Comparison of ENCODE assay signal across 8 cellular contexts in the genomic region with DNA sequence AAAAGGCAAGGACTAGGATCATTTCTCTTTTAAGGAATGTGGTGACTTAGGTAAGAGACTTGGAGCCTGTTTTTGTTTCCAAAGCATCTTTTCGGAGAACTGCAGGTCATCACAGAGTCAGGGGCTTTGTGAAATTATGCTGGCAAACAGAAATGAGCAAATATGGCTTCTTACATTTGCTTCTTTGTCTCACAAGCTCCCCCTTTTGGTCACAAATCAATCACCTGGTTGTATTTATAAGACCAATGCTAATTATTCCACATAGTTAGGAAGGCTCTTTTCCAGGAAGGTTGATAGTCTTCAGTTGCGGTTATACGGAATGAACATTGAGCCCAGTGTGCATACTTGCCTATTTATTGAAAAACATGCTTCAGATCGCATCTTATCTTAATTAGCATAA. TPM values are rescaled to one million over a fixed set of nuclear protein-coding genes. Genes with fewer than 3 reads are reported as not detected.
DNase-seq lines count a peak whose midpoint lies in the region; ATAC-seq and TF ChIP-seq lines count a peak whose summit lies in the region.

No MANE protein-coding gene starts in this region.

- H2BK15ac ChIP-seq in mesenchymal stem cell (ENCODE audit: low read depth, poor library complexity, severe bottlenecking), result no peak overlapping the region

- ATAC-seq in GM19452 (IDR thresholded peaks at IDR 0.05; ENCODE audit: unreplicated experiment), result no peak

- H2BK5ac ChIP-seq in mesenchymal stem cell (ENCODE audit: low read depth, low read length, poor library complexity, severe bottlenecking), result no peak overlapping the region

- H3K27me3 ChIP-seq in GM06990 (replicated peaks; ENCODE audit: control insufficient read depth, insufficient read depth, low read length) (no peaks in the 10 kb centered on the region), adipocyte (replicated peaks; ENCODE audit: control insufficient read depth, insufficient read depth, low read length) (no peaks in the 10 kb centered on the region), mesenchymal stem cell (ENCODE audit: control insufficient read depth in 1 of 2, insufficient read depth in 1 of 2, low read length in 2 of 2) (no peaks in the 10 kb centered on the region)

- H3K4me3 ChIP-seq in GM06990 (replicated peaks; ENCODE audit: low read depth, low read length), result no peak overlapping the region
- H3K4me3 ChIP-seq in adipocyte (ENCODE audit: low read length), result no peak overlapping the region
- no peak overlapping the region for H3K4me3 ChIP-seq in mesenchymal stem cell (ENCODE audit: insufficient read depth in 1 of 2, low read depth in 1 of 2, low read length in 2 of 2)

- no peak overlapping the region for H4K8ac ChIP-seq in mesenchymal stem cell (ENCODE audit: low read length)

- no peak overlapping the region for H2AFZ ChIP-seq in mesenchymal stem cell (ENCODE audit: low read depth, low read length)

- DNase-seq in GM06990 (ENCODE audit: extremely low read depth, insufficient read length) (no peak), KG1 (lab: John Stamatoyannopoulos, UW) (peak; percentile 10), adipocyte (ENCODE audit: low read depth) (peak; percentile 51), mesenchymal stem cell (peak; percentile 62), NOMO-1 treated with DMSO at 0.1 percent for 48 hours (lab: John Stamatoyannopoulos, UW; ENCODE audit: unreplicated experiment) (no peak), HuH-7 (ENCODE audit: low spot score) (no peak)
- DNase-seq in stimulated activated CD4-positive, alpha-beta T cell treated with anti-CD3 and anti-CD28 coated beads, Interleukin-4, amount 100 ng/mL, for 24 hours, result no peak

- no peaks in the 10 kb centered on the region for H3K4me1 ChIP-seq in adipocyte (ENCODE audit: control insufficient read depth, insufficient read depth, low read length)
- H3K4me1 ChIP-seq in mesenchymal stem cell (ENCODE audit: control insufficient read depth, insufficient read depth, low read depth, low read length), result no peaks in the 10 kb centered on the region

- H2BK120ac ChIP-seq in mesenchymal stem cell (ENCODE audit: low read depth, low read length), result no peak overlapping the region

- H3K23ac ChIP-seq in mesenchymal stem cell (ENCODE audit: low read length in 2 of 2), result no peak overlapping the region

- H3K79me1 ChIP-seq in mesenchymal stem cell (replicated peaks; ENCODE audit: low read length, poor library complexity, severe bottlenecking), result no peaks in the 10 kb centered on the region

- WGBS in mesenchymal stem cell, result 82% methylated on average over 3 of the region's 4 CpGs

- no peak overlapping the region for H3K14ac ChIP-seq in mesenchymal stem cell (ENCODE audit: low read length in 2 of 2)

- no peak overlapping the region for H3K18ac ChIP-seq in mesenchymal stem cell (ENCODE audit: low read depth in 1 of 2, low read length in 2 of 2)

- H3K9ac ChIP-seq in adipocyte (ENCODE audit: low read length), result no peak overlapping the region
- no peak overlapping the region for H3K9ac ChIP-seq in mesenchymal stem cell (ENCODE audit: low read length)

- peak; percentile 56 for TF ChIP-seq CTCF in GM06990 (IDR thresholded peaks at IDR 0.05; ENCODE audit: insufficient read depth, low read length, poor library complexity, severe bottlenecking)

- H3K36me3 ChIP-seq in GM06990 (ENCODE audit: control insufficient read depth, insufficient read depth, low read length) (no peaks in the 10 kb centered on the region), adipocyte (ENCODE audit: control insufficient read depth, insufficient read depth, low read length, severe bottlenecking) (no peaks in the 10 kb centered on the region), mesenchymal stem cell (ENCODE audit: control insufficient read depth in 1 of 2, insufficient read depth in 2 of 2, low read depth in 1 of 2, low read length in 2 of 2) (no peaks in the 10 kb centered on the region)

- no peak overlapping the region for H3K4ac ChIP-seq in mesenchymal stem cell (ENCODE audit: low read depth in 1 of 2, low read length in 2 of 2)

- no peaks in the 10 kb centered on the region for H3K9me3 ChIP-seq in adipocyte (ENCODE audit: control insufficient read depth, low read length)
- no peaks in the 10 kb centered on the region for H3K9me3 ChIP-seq in mesenchymal stem cell (ENCODE audit: control insufficient read depth, low read length)

- no peak overlapping the region for H3K27ac ChIP-seq in mesenchymal stem cell (ENCODE audit: low read length, poor library complexity, severe bottlenecking)

- H3K4me2 ChIP-seq in mesenchymal stem cell (ENCODE audit: low read length, poor library complexity, severe bottlenecking), result no peak overlapping the region

- H4K91ac ChIP-seq in mesenchymal stem cell (ENCODE audit: low read length), result no peak overlapping the region

- no peak overlapping the region for H2BK12ac ChIP-seq in mesenchymal stem cell (ENCODE audit: low read length in 2 of 2)

- no peak overlapping the region for H2AK5ac ChIP-seq in mesenchymal stem cell (ENCODE audit: low read length, severe bottlenecking)

RNA-seq across cellular contexts. Expression of a gene that starts 34.6 kb away (rescaled TPM):
- 2.7 TPM for polyA plus RNA-seq in mesenchymal stem cell (2013, experiment 1 of 2)
- polyA plus RNA-seq in mesenchymal stem cell (2013, experiment 2 of 2), result 2.7 TPM

RNA-seq across cellular contexts. Expression of a gene that starts 36.1 kb away (rescaled TPM):
- not detected for polyA plus RNA-seq in mesenchymal stem cell (2013, experiment 1 of 2)
- 0.03 TPM for polyA plus RNA-seq in mesenchymal stem cell (2013, experiment 2 of 2)

Comparison
In these comparisons a context has a peak if more than half of its experiments do, and no peak if none do; other contexts are left out.
1. DNase-seq: peak in KG1 (single experiment), adipocyte (single experiment) and mesenchymal stem cell (single experiment); none in GM06990 (single experiment), NOMO-1 treated with DMSO at 0.1 percent for 48 hours (single experiment), stimulated activated CD4-positive, alpha-beta T cell treated with anti-CD3 and anti-CD28 coated beads, Interleukin-4, amount 100 ng/mL, for 24 hours (single experiment) and HuH-7 (single experiment).